23 cellular contexts compared by ENCODE assay signal in genomic region chr14:104983231-104983721, GRCh38. TPM values are rescaled to one million over a fixed set of nuclear protein-coding genes. Genes with fewer than 3 reads are reported as not detected.
A peak's percentile ranks its signal among the peaks of the same experiment; 100 is the strongest.
DNase-seq lines count a peak whose midpoint lies in the region; ATAC-seq and TF ChIP-seq lines count a peak whose summit lies in the region.
"Had no signal": no experiment of that assay in that cellular context is flagged by ENCODE, and none has a peak within 500 bp of the region (broad histone marks: within the 10 kb centered on the region; RNA-seq: fewer than 3 reads in every experiment).

No MANE protein-coding gene starts in this region.

- H3K4me1 ChIP-seq in right cardiac atrium (ENCODE audit: control insufficient read depth, insufficient read depth, low read length) (peaks cover 2% of the 10 kb centered on the region), heart right ventricle (peaks cover 0 to 37% (median 16%) of the 10 kb centered on the region in 9 donors), HEK293 (ENCODE audit: control insufficient read depth, insufficient read depth, low read length) (no peaks in the 10 kb centered on the region; the same call in 1 of the 2 replicates), hepatocyte (ENCODE audit: insufficient read depth) (peaks cover 11% of the 10 kb centered on the region), sigmoid colon (peaks cover 0 to 36% (median 33%) of the 10 kb centered on the region in 4 donors), upper lobe of right lung (peaks cover 12% of the 10 kb centered on the region)

- H3K9me3 ChIP-seq in right cardiac atrium (ENCODE audit: control insufficient read depth, low read length), result no peaks in the 10 kb centered on the region
- no peaks in the 10 kb centered on the region for H3K9me3 ChIP-seq in heart right ventricle
- no peaks in the 10 kb centered on the region for H3K9me3 ChIP-seq in HEK293 (ENCODE audit: control insufficient read depth, insufficient read depth, low read depth, low read length)
- H3K9me3 ChIP-seq in hepatocyte (ENCODE audit: low read depth), result no peaks in the 10 kb centered on the region
- H3K9me3 ChIP-seq in sigmoid colon, result no peaks in the 10 kb centered on the region
- no peaks in the 10 kb centered on the region for H3K9me3 ChIP-seq in upper lobe of right lung

- H3K36me3 ChIP-seq in heart right ventricle, result no peaks in the 10 kb centered on the region
- H3K36me3 ChIP-seq in HEK293 (ENCODE audit: control insufficient read depth in 2 of 2, insufficient read depth in 1 of 2, low read length in 2 of 2), result no peaks in the 10 kb centered on the region
- H3K36me3 ChIP-seq in hepatocyte (replicated peaks; ENCODE audit: insufficient read depth, low read depth), result no peaks in the 10 kb centered on the region
- no peaks in the 10 kb centered on the region for H3K36me3 ChIP-seq in sigmoid colon
- H3K36me3 ChIP-seq in upper lobe of right lung, result no peaks in the 10 kb centered on the region

- H3K9me3 Mint-ChIP-seq in effector memory CD8-positive, alpha-beta T cell, result no peaks in the 10 kb centered on the region
- H3K9me3 Mint-ChIP-seq: activated naive CD8-positive, alpha-beta T cell treated with anti-CD3 and anti-CD28 coated beads, Interleukin-2, amount 10 ng/mL, durations not matched to agents 7 days and 5 days; activated T-helper 2 cell treated with anti-CD3 and anti-CD28 coated beads, Interferon-gamma antibody, Interleukin-2, Interleukin-4, amounts not matched to agents 10 μg/mL and 5 μg/mL and 100 μg/mL, durations not matched to agents 14 hours and 24 hours and 36 hours; mesothelial cell of epicardium; nephron progenitor cell had no signal

- no peak for TF ChIP-seq POLR2A in sigmoid colon (IDR thresholded peaks at IDR 0.05)

- DNase-seq in right cardiac atrium, result peak in 2 of 3 donors; percentile 9 to 37
- DNase-seq in heart right ventricle, result no peak
- peak; percentile 4 for DNase-seq in hepatocyte (ENCODE audit: low spot score)
- DNase-seq in sigmoid colon, result peak; percentile 65
- DNase-seq in KG1 (lab: John Stamatoyannopoulos, UW), result no peak
- DNase-seq in upper lobe of right lung, result no peak
- DNase-seq in effector memory CD8-positive, alpha-beta T cell, result no peak
- DNase-seq: activated CD4-positive, alpha-beta T cell treated with anti-CD3 and anti-CD28 coated beads, Interleukin-2, amount 50 U/mL, for 1 hour; activated naive CD8-positive, alpha-beta T cell treated with anti-CD3 and anti-CD28 coated beads, Interleukin-2, amount 10 ng/mL, durations not matched to agents 7 days and 5 days; DMS53; Kasumi-1; MV-4-11; NCI-H510A treated with DMSO at 0.1 percent for 48 hours; nephron progenitor cell; stimulated activated CD8-positive, alpha-beta memory T cell treated with anti-CD3 and anti-CD28 coated beads, Interleukin-4, amount 100 ng/mL, for 48 hours; T-helper 2 cell; trophoblast cell had no signal

- no peak for TF ChIP-seq EP300 in sigmoid colon (IDR thresholded peaks at IDR 0.05)

- peaks cover 14 to 20% of the 10 kb centered on the region in 2 donors for H3K27me3 Mint-ChIP-seq in effector memory CD8-positive, alpha-beta T cell

- H3K4me2 ChIP-seq in hepatocyte, result no peak overlapping the region

- no peak overlapping the region for H3K4me3 Mint-ChIP-seq in effector memory CD8-positive, alpha-beta T cell
- H3K4me3 Mint-ChIP-seq: activated naive CD8-positive, alpha-beta T cell treated with anti-CD3 and anti-CD28 coated beads, Interleukin-2, amount 10 ng/mL, durations not matched to agents 7 days and 5 days; mesothelial cell of epicardium; nephron progenitor cell had no signal

- POLR2A ChIA-PET in HEK293 (lab: Yijun Ruan, JAX), result interaction anchor here (2.8 kb wide), 1 partner anchor 38 kb away, joined by 13 read pairs; the partner anchor contains the start of gene CDCA4

- TF ChIP-seq CTCF in heart right ventricle (IDR thresholded peaks at IDR 0.05) (no peak), HEK293 (tag by site-specific recombination; IDR thresholded peaks at IDR 0.05) (no peak), hepatocyte (IDR thresholded peaks at IDR 0.05; ENCODE audit: poor library complexity) (no peak), sigmoid colon (IDR thresholded peaks at IDR 0.05) (no peak), upper lobe of right lung (IDR thresholded peaks at IDR 0.05) (no peak)

- no peak overlapping the region for H3K27ac ChIP-seq in right cardiac atrium (ENCODE audit: low read length)
- no peak overlapping the region for H3K27ac ChIP-seq in heart right ventricle
- no peak overlapping the region for H3K27ac ChIP-seq in HEK293 (ENCODE audit: extremely low read depth, low read depth, low read length)
- no peak overlapping the region for H3K27ac ChIP-seq in hepatocyte
- no peak overlapping the region for H3K27ac ChIP-seq in sigmoid colon
- no peak overlapping the region for H3K27ac ChIP-seq in upper lobe of right lung
- H3K27ac ChIP-seq: SK-N-MC had no signal

- peaks cover 9 to 16% of the 10 kb centered on the region in 2 donors for H3K4me1 Mint-ChIP-seq in effector memory CD8-positive, alpha-beta T cell (ENCODE audit: low read depth in 2 of 2)

- H3K27me3 ChIP-seq in right cardiac atrium (ENCODE audit: control insufficient read depth, insufficient read depth) (no peaks in the 10 kb centered on the region), heart right ventricle (peaks cover 0 to 9% (median 0%) of the 10 kb centered on the region in 7 donors), hepatocyte (no peaks in the 10 kb centered on the region), sigmoid colon (no peaks in the 10 kb centered on the region), upper lobe of right lung (no peaks in the 10 kb centered on the region)

- peaks cover 4% of the 10 kb centered on the region for H3K79me2 ChIP-seq in hepatocyte

- peak overlapping the region in 1 of 2 donors; percentile 72 for H3K27ac Mint-ChIP-seq in effector memory CD8-positive, alpha-beta T cell
- H3K27ac Mint-ChIP-seq: activated T-helper 2 cell treated with anti-CD3 and anti-CD28 coated beads, Interferon-gamma antibody, Interleukin-2, Interleukin-4, amounts not matched to agents 10 μg/mL and 5 μg/mL and 100 μg/mL, durations not matched to agents 14 hours and 24 hours and 36 hours; mesothelial cell of epicardium; nephron progenitor cell had no signal

- no peak overlapping the region for H3K4me3 ChIP-seq in right cardiac atrium (ENCODE audit: low read length)
- H3K4me3 ChIP-seq in heart right ventricle, result no peak overlapping the region
- no peak overlapping the region for H3K4me3 ChIP-seq in HEK293 (ENCODE audit: low read depth, low read length)
- no peak overlapping the region for H3K4me3 ChIP-seq in hepatocyte
- H3K4me3 ChIP-seq in sigmoid colon, result no peak overlapping the region
- H3K4me3 ChIP-seq in upper lobe of right lung, result no peak overlapping the region
- H3K4me3 ChIP-seq: SK-N-MC had no signal

- whole genome bisulfite sequencing in right cardiac atrium, result 80% methylated on average over 12 of the region's 12 CpGs
- WGBS in heart right ventricle, 2 donors, result 79 to 81% methylated on average over 12 of the region's 12 CpGs
- 79% methylated on average over 11 of the region's 12 CpGs for WGBS in hepatocyte (ENCODE audit: low lambda C conversion rate, missing lambda C conversion rate)
- WGBS in sigmoid colon, 2 donors, result 71 to 79% methylated on average over 12 of the region's 12 CpGs

- H3K9me2 ChIP-seq in hepatocyte (replicated peaks; ENCODE audit: insufficient read depth), result no peaks in the 10 kb centered on the region

- no peak overlapping the region for H2AFZ ChIP-seq in hepatocyte

- intact Hi-C loops in right cardiac atrium (cut with DNase I) (loop anchor here in 2 of 4 donors (5.0 to 10.0 kb wide), 2 partner anchors 59 to 372 kb away; no protein-coding TSS in a partner anchor), heart right ventricle (cut with DNase I) (loop anchor here in 1 of 10 donors (5.0 kb wide), 1 partner anchor 39 kb away; the partner anchor contains the start of gene CDCA4), sigmoid colon (cut with DNase I) (no loop called here), upper lobe of right lung (cut with DNase I) (no loop called here)

- peaks cover 21% of the 10 kb centered on the region for H3K36me3 Mint-ChIP-seq in effector memory CD8-positive, alpha-beta T cell (ENCODE audit: insufficient read depth)
- H3K36me3 Mint-ChIP-seq: activated naive CD8-positive, alpha-beta T cell treated with anti-CD3 and anti-CD28 coated beads, Interleukin-2, amount 10 ng/mL, durations not matched to agents 7 days and 5 days; mesothelial cell of epicardium had no signal

- no peak for ATAC-seq in right cardiac atrium
- ATAC-seq in heart right ventricle, result no peak
- ATAC-seq in upper lobe of right lung, result no peak
- ATAC-seq in effector memory CD8-positive, alpha-beta T cell (replicated peaks), result no peak
- ATAC-seq: Panc1 had no signal

- CTCF ChIA-PET in HEK293 (lab: Yijun Ruan, JAX), result no interaction called here

- H4K20me1 ChIP-seq in hepatocyte (ENCODE audit: insufficient read depth, poor library complexity, severe bottlenecking), result no peaks in the 10 kb centered on the region

RNA-seq across cellular contexts. Expression of gene CLBA1, which starts 2.3 kb away (rescaled TPM):
- total RNA-seq in right cardiac atrium (1 to 10 TPM; 1.8 to 4.2 (median 3.1) TPM), heart right ventricle (1 to 10 TPM; 1.2 to 3.1 (median 2.4) TPM), hepatocyte (4.5 and 6.4 TPM in 2 replicates), sigmoid colon (1 to 10 TPM; 3.2 to 5.1 (median 3.6) TPM), upper lobe of right lung (6.9 TPM)
- polyA plus RNA-seq in right cardiac atrium (2.4 TPM), heart right ventricle (1 to 10 TPM; 2.9 to 3.5 TPM), hepatocyte (5.1 and 9.3 TPM in 2 replicates), sigmoid colon (1 to 10 TPM; 2.8 to 8.4 (median 3.0) TPM)

RNA-seq across cellular contexts. Expression of gene AHNAK2, which starts 5.1 kb away (rescaled TPM):
- total RNA-seq in right cardiac atrium (1 to 10 TPM; 2.5 to 5.7 (median 3.3) TPM), heart right ventricle (10 to 100 TPM in 1 of 10 donors, 1 to 10 TPM in 9; 1.1 to 29.5 (median 2.6) TPM), hepatocyte (4.6 and 5.9 TPM in 2 replicates), sigmoid colon (100 to 1,000 TPM in 3 of 4 donors, 10 to 100 TPM in 1; 81.9 to 218 (median 129) TPM), upper lobe of right lung (13.7 TPM)
- polyA plus RNA-seq in right cardiac atrium (2.0 TPM), heart right ventricle (1 to 10 TPM; 3.5 to 4.0 TPM), hepatocyte (1.8 and 2.4 TPM in 2 replicates), sigmoid colon (10 to 100 TPM in 1 of 3 donors, 1 to 10 TPM in 1, under 1 TPM in 1; 0.23 to 12.4 (median 2.4) TPM)

RNA-seq across cellular contexts. Expression of gene CDCA4, which starts 37.6 kb away (rescaled TPM):
- 1 to 10 TPM; 2.9 to 3.9 (median 3.3) TPM for total RNA-seq in right cardiac atrium
- polyA plus RNA-seq in right cardiac atrium, result 2.5 TPM
- total RNA-seq in heart right ventricle, result 1 to 10 TPM; 1.5 to 6.4 (median 2.0) TPM
- 1 to 10 TPM; 2.7 to 3.2 TPM for polyA plus RNA-seq in heart right ventricle
- 13.6 and 15.7 TPM in 2 replicates for total RNA-seq in hepatocyte
- 15.0 and 17.1 TPM in 2 replicates for polyA plus RNA-seq in hepatocyte
- total RNA-seq in sigmoid colon, result 1 to 10 TPM; 5.0 to 7.6 (median 5.6) TPM
- 10 to 100 TPM in 1 of 3 donors, 1 to 10 TPM in 2; 2.4 to 11.3 (median 3.9) TPM for polyA plus RNA-seq in sigmoid colon
- 4.1 TPM for total RNA-seq in upper lobe of right lung

RNA-seq across cellular contexts. Expression of gene PLD4, which starts 58.6 kb away (rescaled TPM):
- total RNA-seq in right cardiac atrium (under 1 TPM; 0.06 to 0.88 (median 0.20) TPM), heart right ventricle (under 1 TPM in 9 of 10 donors, not detected in 1; 0.23 to 0.91 (median 0.50) TPM), hepatocyte (not detected in 2 replicates), sigmoid colon (1 to 10 TPM in 1 of 4 donors, under 1 TPM in 3; 0.28 to 1.5 (median 0.60) TPM), upper lobe of right lung (3.1 TPM)
- polyA plus RNA-seq in right cardiac atrium (0.05 TPM), heart right ventricle (under 1 TPM; 0.07 to 0.13 TPM), hepatocyte (0.77 and 1.1 TPM in 2 replicates), sigmoid colon (1 to 10 TPM in 1 of 3 donors, not detected in 2; 7.1 TPM)
- total RNA-seq: dermis microvascular lymphatic vessel endothelial cell had no signal

Comparison
In these comparisons a context has a peak if more than half of its experiments do, and no peak if none do; other contexts are left out.
1. DNase-seq: peak in right cardiac atrium (2 of 3), hepatocyte (single experiment) and sigmoid colon (single experiment); none in heart right ventricle (0 of 2), KG1 (single experiment), upper lobe of right lung (single experiment) and effector memory CD8-positive, alpha-beta T cell (0 of 3).